Comparison of ENCODE assay signal across 13 cellular contexts in the genomic region with DNA sequence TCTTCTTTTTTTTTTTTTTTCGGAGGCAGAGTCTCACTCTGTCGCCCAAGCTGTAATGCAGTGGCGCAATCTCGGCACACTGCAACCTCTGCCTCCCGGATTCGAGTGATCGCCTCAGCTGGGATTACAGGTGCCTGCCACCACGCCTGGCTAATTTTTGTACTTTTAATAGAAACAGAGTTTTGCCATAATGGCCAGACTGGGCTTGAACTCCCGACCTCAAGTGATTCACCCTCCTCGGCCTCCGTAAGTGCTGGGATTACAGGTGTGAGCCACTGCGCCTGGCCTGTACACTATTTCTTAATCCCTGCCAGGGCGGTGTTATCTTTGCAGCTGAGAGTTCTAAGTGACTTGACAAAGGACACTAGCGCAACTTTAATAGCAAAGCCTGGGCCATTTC. TPM values are rescaled to one million over a fixed set of nuclear protein-coding genes. Genes with fewer than 3 reads are reported as not detected.
DNase-seq lines count a peak whose midpoint lies in the region; ATAC-seq and TF ChIP-seq lines count a peak whose summit lies in the region.
"Had no signal": no experiment of that assay in that cellular context is flagged by ENCODE, and none has a peak within 500 bp of the region (broad histone marks: within the 10 kb centered on the region; RNA-seq: fewer than 3 reads in every experiment).

No MANE protein-coding gene starts in this region.

- 82 to 90% methylated on average over 14 of the region's 14 CpGs for WGBS in upper lobe of left lung, 2 donors
- 91% methylated on average over 14 of the region's 14 CpGs for WGBS in prostate gland

- TF ChIP-seq POLR2A in HCT116 (IDR thresholded peaks at IDR 0.05; ENCODE audit: borderline replicate concordance, extremely low read depth, insufficient read depth, insufficient read length) (no peak), upper lobe of left lung (IDR thresholded peaks at IDR 0.05) (no peak), prostate gland (IDR thresholded peaks at IDR 0.05) (no peak)

- H3K9me2 ChIP-seq in HCT116 (ENCODE audit: insufficient read depth): no peaks in the 10 kb centered on the region

- POLR2A ChIA-PET in HCT116 (lab: Charles Lee): interaction anchor here (0.7 to 1.8 kb wide), 5 partner anchors 8 to 140 kb away, joined by 3 to 10 read pairs (median 4); no protein-coding TSS in a partner anchor

- no peak overlapping the region for H3K27ac ChIP-seq in CD4-positive, CD25-positive, alpha-beta regulatory T cell (ENCODE audit: insufficient read depth, low read length, poor library complexity, severe bottlenecking)
- H3K27ac ChIP-seq in HCT116 (ENCODE audit: low read depth, low read length): peak overlapping the region; percentile 85; the same call in 1 of the 2 replicates
- no peak overlapping the region for H3K27ac ChIP-seq in upper lobe of left lung
- no peak overlapping the region for H3K27ac ChIP-seq in prostate gland

- peaks cover 7% of the 10 kb centered on the region for H3K4me1 ChIP-seq in CD4-positive, CD25-positive, alpha-beta regulatory T cell (ENCODE audit: control insufficient read depth, insufficient read depth, low read length, poor library complexity, severe bottlenecking)
- H3K4me1 ChIP-seq in HCT116 (ENCODE audit: control insufficient read depth in 1 of 2, insufficient read depth in 2 of 2, low read length in 2 of 2) (peaks cover 8 to 22% of the 10 kb centered on the region in 2 experiments), upper lobe of left lung (peaks cover 4 to 8% (median 6%) of the 10 kb centered on the region in 4 donors), prostate gland (replicated peaks) (no peaks in the 10 kb centered on the region)
- H3K4me1 ChIP-seq: parathyroid adenoma had no signal

- TF ChIP-seq RAD21 in HCT116 (IDR thresholded peaks at IDR 0.05; ENCODE audit: low read depth): no peak

- no peaks in the 10 kb centered on the region for H4K20me1 ChIP-seq in HCT116 (ENCODE audit: insufficient read depth)

- H3K79me2 ChIP-seq in HCT116 (ENCODE audit: insufficient read depth, low read length): no peaks in the 10 kb centered on the region
- H3K79me2 ChIP-seq: parathyroid adenoma had no signal

- peak overlapping the region; percentile 85; the same call in 1 of the 2 replicates for H3K9ac ChIP-seq in HCT116 (ENCODE audit: low read length)
- H3K9ac ChIP-seq: parathyroid adenoma had no signal

- H3K27me3 ChIP-seq in CD4-positive, CD25-positive, alpha-beta regulatory T cell (ENCODE audit: control insufficient read depth, insufficient read depth, low read length): no peaks in the 10 kb centered on the region
- H3K27me3 ChIP-seq in HCT116 (ENCODE audit: insufficient read depth, low read length): no peaks in the 10 kb centered on the region
- H3K27me3 ChIP-seq in upper lobe of left lung: no peaks in the 10 kb centered on the region
- no peaks in the 10 kb centered on the region for H3K27me3 ChIP-seq in prostate gland (replicated peaks; ENCODE audit: insufficient read depth)

- H3K4me3 Mint-ChIP-seq in CD4-positive, CD25-positive, alpha-beta regulatory T cell: peak overlapping the region; percentile 57 to 97 (median 90)
- H3K4me3 Mint-ChIP-seq in activated T-helper 2 cell treated with anti-CD3 and anti-CD28 coated beads, Interferon-gamma antibody, Interleukin-2, Interleukin-4, amounts not matched to agents 10 μg/mL and 5 μg/mL and 100 μg/mL, durations not matched to agents 14 hours and 24 hours and 36 hours (ENCODE audit: low read depth): peak overlapping the region; percentile 88
- H3K4me3 Mint-ChIP-seq in naive B cell: peak overlapping the region; percentile 9 to 97 (median 92)

- DNase-seq in CD4-positive, CD25-positive, alpha-beta regulatory T cell: no peak
- DNase-seq in HCT116 (ENCODE audit: low read depth, low spot score) (no peak), naive B cell (no peak), omental fat pad (ENCODE audit: low spot score) (no peak), NCI-H82 treated with DMSO at 0.1 percent for 48 hours (lab: John Stamatoyannopoulos, UW; ENCODE audit: unreplicated experiment) (no peak), upper lobe of left lung (no peak), prostate gland (ENCODE audit: low spot score) (no peak)
- no peak for DNase-seq in activated T-helper 2 cell treated with anti-CD3 and anti-CD28 coated beads, Interferon-gamma antibody, Interleukin-2, Interleukin-4, amounts not matched to agents 10 μg/mL and 5 μg/mL and 100 μg/mL, durations not matched to agents 14 hours and 24 hours and 36 hours (ENCODE audit: low spot score)
- DNase-seq: activated CD8-positive, alpha-beta memory T cell treated with anti-CD3 and anti-CD28 coated beads, Interleukin-2, amount 50 U/mL, for 4 hours; NCI-H2081 treated with DMSO at 0.1 percent for 48 hours; Right ventricle myocardium superior had no signal

- H3K4me3 ChIP-seq in CD4-positive, CD25-positive, alpha-beta regulatory T cell (ENCODE audit: low read depth, low read length): no peak overlapping the region
- H3K4me3 ChIP-seq in HCT116 (replicated peaks in 1 of 2; ENCODE audit: low read depth in 1 of 2, low read length in 2 of 2) (peak overlapping the region; percentile 82 to 88), upper lobe of left lung (no peak overlapping the region), prostate gland (no peak overlapping the region)

- TF ChIP-seq CTCF in HCT116 (IDR thresholded peaks at IDR 0.05 in 2 of 3, conservative IDR thresholded peaks at IDR 0.05 in 1 of 3; ENCODE audit: borderline replicate concordance in 1 of 3, insufficient read depth in 1 of 3, low read depth in 2 of 3, low read length in 2 of 3) (no peak), omental fat pad (IDR thresholded peaks at IDR 0.05) (no peak), upper lobe of left lung (IDR thresholded peaks at IDR 0.05) (no peak), prostate gland (IDR thresholded peaks at IDR 0.05) (no peak)

- no TSS peak for BruUV-seq in HCT116 (replicated peaks; lab: Mats Ljungman, UMichigan)

- no peaks in the 10 kb centered on the region for H3K9me3 ChIP-seq in CD4-positive, CD25-positive, alpha-beta regulatory T cell (ENCODE audit: control insufficient read depth in 2 of 2, low read length in 2 of 2)
- H3K9me3 ChIP-seq in HCT116 (ENCODE audit: control insufficient read depth in 1 of 2, insufficient read depth in 1 of 2, low read depth in 1 of 2, low read length in 2 of 2): no peaks in the 10 kb centered on the region
- no peaks in the 10 kb centered on the region for H3K9me3 ChIP-seq in upper lobe of left lung
- no peaks in the 10 kb centered on the region for H3K9me3 ChIP-seq in prostate gland
- H3K9me3 ChIP-seq: HAP-1 had no signal

- intact Hi-C loops in HCT116 (cut with micrococcal nuclease) (no loop called here), prostate gland (cut with DNase I) (loop anchor here (2.0 kb wide), 1 partner anchor 39 kb away; no protein-coding TSS in a partner anchor)
- intact Hi-C loops in activated T-helper 2 cell treated with anti-CD3 and anti-CD28 coated beads, Interferon-gamma antibody, Interleukin-2, Interleukin-4, amounts not matched to agents 10 μg/mL and 5 μg/mL and 100 μg/mL, durations not matched to agents 14 hours and 24 hours and 36 hours (cut with micrococcal nuclease): no loop called here

- no peaks in the 10 kb centered on the region for H3K9me3 Mint-ChIP-seq in CD4-positive, CD25-positive, alpha-beta regulatory T cell
- no peaks in the 10 kb centered on the region for H3K9me3 Mint-ChIP-seq in activated T-helper 2 cell treated with anti-CD3 and anti-CD28 coated beads, Interferon-gamma antibody, Interleukin-2, Interleukin-4, amounts not matched to agents 10 μg/mL and 5 μg/mL and 100 μg/mL, durations not matched to agents 14 hours and 24 hours and 36 hours
- H3K9me3 Mint-ChIP-seq in naive B cell: no peaks in the 10 kb centered on the region

- peaks cover 0 to 13% (median 4%) of the 10 kb centered on the region in 4 donors for H3K4me1 Mint-ChIP-seq in CD4-positive, CD25-positive, alpha-beta regulatory T cell
- peaks cover 10% of the 10 kb centered on the region for H3K4me1 Mint-ChIP-seq in activated T-helper 2 cell treated with anti-CD3 and anti-CD28 coated beads, Interferon-gamma antibody, Interleukin-2, Interleukin-4, amounts not matched to agents 10 μg/mL and 5 μg/mL and 100 μg/mL, durations not matched to agents 14 hours and 24 hours and 36 hours (ENCODE audit: low read depth)
- peaks cover 0 to 8% (median 6%) of the 10 kb centered on the region in 3 donors for H3K4me1 Mint-ChIP-seq in naive B cell

- peak overlapping the region; percentile 5 to 43 (median 11) for H3K27ac Mint-ChIP-seq in CD4-positive, CD25-positive, alpha-beta regulatory T cell
- H3K27ac Mint-ChIP-seq in activated T-helper 2 cell treated with anti-CD3 and anti-CD28 coated beads, Interferon-gamma antibody, Interleukin-2, Interleukin-4, amounts not matched to agents 10 μg/mL and 5 μg/mL and 100 μg/mL, durations not matched to agents 14 hours and 24 hours and 36 hours: no peak overlapping the region
- H3K27ac Mint-ChIP-seq in naive B cell: peak overlapping the region in 4 of 6 donors; percentile 84 to 96 (median 89)

- no peak overlapping the region for H2AFZ ChIP-seq in HCT116 (ENCODE audit: low read depth, low read length, poor library complexity, severe bottlenecking)

- RAD21 ChIA-PET in HCT116 (lab: Charles Lee; ENCODE audit: low non-redundant PET in 1 of 2, low total read pairs in 2 of 2, uncharacterized antibody in 2 of 2, unreplicated experiment in 2 of 2): no interaction called here

- no peak for ATAC-seq in CD4-positive, CD25-positive, alpha-beta regulatory T cell (ENCODE audit: low read depth in 2 of 2)
- ATAC-seq in HCT116: no peak
- no peak for ATAC-seq in naive B cell (ENCODE audit: low read depth in 2 of 2)
- ATAC-seq in omental fat pad (ENCODE audit: low FRiP score): no peak
- no peak for ATAC-seq in upper lobe of left lung (ENCODE audit: low FRiP score in 2 of 2)

- no peaks in the 10 kb centered on the region for H3K36me3 ChIP-seq in CD4-positive, CD25-positive, alpha-beta regulatory T cell (ENCODE audit: control insufficient read depth, insufficient read depth, low read length)
- H3K36me3 ChIP-seq in HCT116 (ENCODE audit: control insufficient read depth in 1 of 2, insufficient read depth in 2 of 2, low read length in 2 of 2) (no peaks in the 10 kb centered on the region), upper lobe of left lung (no peaks in the 10 kb centered on the region), prostate gland (no peaks in the 10 kb centered on the region)
- H3K36me3 ChIP-seq: HAP-1 had no signal

- no peaks in the 10 kb centered on the region for H3K27me3 Mint-ChIP-seq in CD4-positive, CD25-positive, alpha-beta regulatory T cell
- peaks cover 6% of the 10 kb centered on the region for H3K27me3 Mint-ChIP-seq in activated T-helper 2 cell treated with anti-CD3 and anti-CD28 coated beads, Interferon-gamma antibody, Interleukin-2, Interleukin-4, amounts not matched to agents 10 μg/mL and 5 μg/mL and 100 μg/mL, durations not matched to agents 14 hours and 24 hours and 36 hours (ENCODE audit: low read depth)
- H3K27me3 Mint-ChIP-seq in naive B cell: peaks cover 0 to 4% (median 0%) of the 10 kb centered on the region in 3 donors

- no peaks in the 10 kb centered on the region for H3K36me3 Mint-ChIP-seq in CD4-positive, CD25-positive, alpha-beta regulatory T cell
- H3K36me3 Mint-ChIP-seq in activated T-helper 2 cell treated with anti-CD3 and anti-CD28 coated beads, Interferon-gamma antibody, Interleukin-2, Interleukin-4, amounts not matched to agents 10 μg/mL and 5 μg/mL and 100 μg/mL, durations not matched to agents 14 hours and 24 hours and 36 hours (ENCODE audit: low read depth): no peaks in the 10 kb centered on the region
- H3K36me3 Mint-ChIP-seq in naive B cell: no peaks in the 10 kb centered on the region

- H3K4me2 ChIP-seq in HCT116 (ENCODE audit: low read length): peak overlapping the region; percentile 97

- CTCF ChIA-PET in HCT116 (lab: Charles Lee): interaction anchor here (2.0 kb wide), 1 partner anchor 10 kb away, joined by 5 read pairs; no protein-coding TSS in a partner anchor

- no peak for TF ChIP-seq EP300 in upper lobe of left lung (IDR thresholded peaks at IDR 0.05)

RNA-seq across cellular contexts. Expression of gene LSM14A, which starts 36.9 kb away (rescaled TPM):
- total RNA-seq in CD4-positive, CD25-positive, alpha-beta regulatory T cell: 162 TPM
- 100 to 1,000 TPM; 133 to 175 (median 147) TPM for polyA plus RNA-seq in CD4-positive, CD25-positive, alpha-beta regulatory T cell
- total RNA-seq in HCT116 (2021; ENCODE audit: unreplicated experiment): 120 TPM
- polyA plus RNA-seq in HCT116 (2012): 147 and 153 TPM in 2 replicates
- 95.8 and 101 TPM in 2 replicates for total RNA-seq in activated T-helper 2 cell treated with anti-CD3 and anti-CD28 coated beads, Interferon-gamma antibody, Interleukin-2, Interleukin-4, amounts not matched to agents 10 μg/mL and 5 μg/mL and 100 μg/mL, durations not matched to agents 14 hours and 24 hours and 36 hours
- polyA plus RNA-seq in naive B cell (ENCODE audit: low read depth in 6 of 6): 100 to 1,000 TPM; 165 to 191 (median 176) TPM
- total RNA-seq in omental fat pad: 100 to 1,000 TPM in 1 of 4 donors, 10 to 100 TPM in 3; 63.0 to 128 (median 93.1) TPM
- total RNA-seq in upper lobe of left lung: 100 to 1,000 TPM in 2 of 6 donors, 10 to 100 TPM in 4; 85.2 to 212 (median 96.3) TPM
- total RNA-seq in prostate gland: 100 to 1,000 TPM; 145 to 189 TPM

Comparison
In these comparisons a context has a peak if more than half of its experiments do, and no peak if none do; other contexts are left out.
1. H3K4me3 ChIP-seq: peak in HCT116 (2 of 2); none in CD4-positive, CD25-positive, alpha-beta regulatory T cell (single experiment), upper lobe of left lung (0 of 4) and prostate gland (0 of 2).
2. Peak in every context shown above with its lines, with median percentiles within 50 percentile points of each other: H3K4me3 Mint-ChIP-seq.